In genomic region chr7:150811-151221, GRCh38 we compare ENCODE assay signal across 9 cellular contexts. TPM values are rescaled to one million over a fixed set of nuclear protein-coding genes. Genes with fewer than 3 reads are reported as not detected.
A peak's percentile ranks its signal among the peaks of the same experiment; 100 is the strongest.
DNase-seq lines count a peak whose midpoint lies in the region; ATAC-seq and TF ChIP-seq lines count a peak whose summit lies in the region.
"Had no signal": no experiment of that assay in that cellular context is flagged by ENCODE, and none has a peak within 500 bp of the region (broad histone marks: within the 10 kb centered on the region; RNA-seq: fewer than 3 reads in every experiment).

No MANE protein-coding gene starts in this region.

- H3K4me1 Mint-ChIP-seq in activated CD8-positive, alpha-beta memory T cell treated with anti-CD3 and anti-CD28 coated beads, Interleukin-2, amount 10 ng/mL, durations not matched to agents 7 days and 5 days = peaks cover 19% of the 10 kb centered on the region
- peaks cover 15% of the 10 kb centered on the region for H3K4me1 Mint-ChIP-seq in activated T-helper 2 cell treated with anti-CD3 and anti-CD28 coated beads, Interferon-gamma antibody, Interleukin-2, Interleukin-4, amounts not matched to agents 10 μg/mL and 5 μg/mL and 100 μg/mL, durations not matched to agents 14 hours and 24 hours and 36 hours (ENCODE audit: low read depth)

- peaks cover 10% of the 10 kb centered on the region for H3K36me3 Mint-ChIP-seq in activated CD8-positive, alpha-beta memory T cell treated with anti-CD3 and anti-CD28 coated beads, Interleukin-2, amount 10 ng/mL, durations not matched to agents 7 days and 5 days
- H3K36me3 Mint-ChIP-seq in activated T-helper 2 cell treated with anti-CD3 and anti-CD28 coated beads, Interferon-gamma antibody, Interleukin-2, Interleukin-4, amounts not matched to agents 10 μg/mL and 5 μg/mL and 100 μg/mL, durations not matched to agents 14 hours and 24 hours and 36 hours (ENCODE audit: low read depth) = no peaks in the 10 kb centered on the region

- H3K9me3 Mint-ChIP-seq in activated CD8-positive, alpha-beta memory T cell treated with anti-CD3 and anti-CD28 coated beads, Interleukin-2, amount 10 ng/mL, durations not matched to agents 7 days and 5 days (ENCODE audit: low read depth) = no peaks in the 10 kb centered on the region
- H3K9me3 Mint-ChIP-seq in activated T-helper 2 cell treated with anti-CD3 and anti-CD28 coated beads, Interferon-gamma antibody, Interleukin-2, Interleukin-4, amounts not matched to agents 10 μg/mL and 5 μg/mL and 100 μg/mL, durations not matched to agents 14 hours and 24 hours and 36 hours = no peaks in the 10 kb centered on the region

- H3K36me3 ChIP-seq in suprapubic skin = peaks cover 6% of the 10 kb centered on the region
- H3K36me3 ChIP-seq: uterus had no signal

- no peak overlapping the region for H3K27ac ChIP-seq in suprapubic skin

- intact Hi-C loops in activated T-helper 2 cell treated with anti-CD3 and anti-CD28 coated beads, Interferon-gamma antibody, Interleukin-2, Interleukin-4, amounts not matched to agents 10 μg/mL and 5 μg/mL and 100 μg/mL, durations not matched to agents 14 hours and 24 hours and 36 hours (cut with micrococcal nuclease) = no loop called here

- CTCF ChIA-PET in activated CD8-positive, alpha-beta memory T cell treated with anti-CD3 and anti-CD28 coated beads, Interleukin-2, amount 10 ng/mL, durations not matched to agents 7 days and 5 days (lab: Charles Lee) = no interaction called here

- no peak overlapping the region for H3K4me3 ChIP-seq in suprapubic skin

- no peaks in the 10 kb centered on the region for H3K9me3 ChIP-seq in suprapubic skin
- H3K9me3 ChIP-seq: uterus had no signal

- no peak for TF ChIP-seq EP300 in suprapubic skin (IDR thresholded peaks at IDR 0.05)

- H3K27me3 ChIP-seq in suprapubic skin = no peaks in the 10 kb centered on the region
- H3K27me3 ChIP-seq: uterus had no signal

- no peak for TF ChIP-seq CTCF in suprapubic skin (IDR thresholded peaks at IDR 0.05)
- TF ChIP-seq CTCF in GM10266 (IDR thresholded peaks at IDR 0.05; ENCODE audit: control insufficient read depth, insufficient read depth, low read depth, missing control alignments) = no peak

- WGBS in suprapubic skin = 81% methylated on average over 13 of the region's 13 CpGs

- no peak for TF ChIP-seq POLR2A in suprapubic skin (IDR thresholded peaks at IDR 0.05)

- DNase-seq in activated CD8-positive, alpha-beta memory T cell treated with anti-CD3 and anti-CD28 coated beads, Interleukin-2, amount 10 ng/mL, durations not matched to agents 7 days and 5 days = no peak
- no peak for DNase-seq in activated CD8-positive, alpha-beta memory T cell treated with anti-CD3 and anti-CD28 coated beads, Interleukin-2, amount 50 U/mL, for 48 hours
- no peak for DNase-seq in activated T-helper 2 cell treated with anti-CD3 and anti-CD28 coated beads, Interferon-gamma antibody, Interleukin-2, Interleukin-4, amounts not matched to agents 10 μg/mL and 5 μg/mL and 100 μg/mL, durations not matched to agents 14 hours and 24 hours and 36 hours (ENCODE audit: low spot score)
- DNase-seq in mucosa of gallbladder (ENCODE audit: low spot score) = peak; percentile 13
- DNase-seq in suprapubic skin (ENCODE audit: low spot score in 2 of 2) = peak; percentile 55 to 64
- no peak for DNase-seq in germinal center (ENCODE audit: low spot score)
- no peak for DNase-seq in COLO668 (lab: John Stamatoyannopoulos, UW; ENCODE audit: unreplicated experiment)
- DNase-seq in GM10266 (ENCODE audit: extremely low spot score) = no peak

- no peak for ATAC-seq in activated CD8-positive, alpha-beta memory T cell treated with anti-CD3 and anti-CD28 coated beads, Interleukin-2, amount 10 ng/mL, durations not matched to agents 7 days and 5 days

- H3K27ac Mint-ChIP-seq in activated CD8-positive, alpha-beta memory T cell treated with anti-CD3 and anti-CD28 coated beads, Interleukin-2, amount 10 ng/mL, durations not matched to agents 7 days and 5 days = peak overlapping the region; percentile 100
- H3K27ac Mint-ChIP-seq in activated T-helper 2 cell treated with anti-CD3 and anti-CD28 coated beads, Interferon-gamma antibody, Interleukin-2, Interleukin-4, amounts not matched to agents 10 μg/mL and 5 μg/mL and 100 μg/mL, durations not matched to agents 14 hours and 24 hours and 36 hours = peak overlapping the region; percentile 100

- H3K27me3 Mint-ChIP-seq in activated CD8-positive, alpha-beta memory T cell treated with anti-CD3 and anti-CD28 coated beads, Interleukin-2, amount 10 ng/mL, durations not matched to agents 7 days and 5 days = no peaks in the 10 kb centered on the region
- peaks cover 2% of the 10 kb centered on the region for H3K27me3 Mint-ChIP-seq in activated T-helper 2 cell treated with anti-CD3 and anti-CD28 coated beads, Interferon-gamma antibody, Interleukin-2, Interleukin-4, amounts not matched to agents 10 μg/mL and 5 μg/mL and 100 μg/mL, durations not matched to agents 14 hours and 24 hours and 36 hours (ENCODE audit: low read depth)

- H3K4me3 Mint-ChIP-seq in activated CD8-positive, alpha-beta memory T cell treated with anti-CD3 and anti-CD28 coated beads, Interleukin-2, amount 10 ng/mL, durations not matched to agents 7 days and 5 days = no peak overlapping the region
- peak overlapping the region; percentile 31 for H3K4me3 Mint-ChIP-seq in activated T-helper 2 cell treated with anti-CD3 and anti-CD28 coated beads, Interferon-gamma antibody, Interleukin-2, Interleukin-4, amounts not matched to agents 10 μg/mL and 5 μg/mL and 100 μg/mL, durations not matched to agents 14 hours and 24 hours and 36 hours (ENCODE audit: low read depth)

- H3K4me1 ChIP-seq in suprapubic skin = peaks cover 15% of the 10 kb centered on the region
- H3K4me1 ChIP-seq: uterus had no signal

RNA-seq across cellular contexts. Expression of gene FAM20C, which starts 41.6 kb away (rescaled TPM):
- under 1 TPM; 0.45 to 0.73 TPM for total RNA-seq in activated CD8-positive, alpha-beta memory T cell treated with anti-CD3 and anti-CD28 coated beads, Interleukin-2, amount 10 ng/mL, durations not matched to agents 7 days and 5 days
- total RNA-seq in activated T-helper 2 cell treated with anti-CD3 and anti-CD28 coated beads, Interferon-gamma antibody, Interleukin-2, Interleukin-4, amounts not matched to agents 10 μg/mL and 5 μg/mL and 100 μg/mL, durations not matched to agents 14 hours and 24 hours and 36 hours = 0.74 and 1.3 TPM in 2 replicates
- total RNA-seq in mucosa of gallbladder = 99.2 TPM
- total RNA-seq in suprapubic skin = 10 to 100 TPM; 15.8 to 20.4 (median 18.7) TPM

Comparison
In these comparisons a context has a peak if more than half of its experiments do, and no peak if none do; other contexts are left out.
1. DNase-seq: peak in mucosa of gallbladder (single experiment) and suprapubic skin (2 of 2); none in activated CD8-positive, alpha-beta memory T cell treated with anti-CD3 and anti-CD28 coated beads, Interleukin-2, amount 10 ng/mL, durations not matched to agents 7 days and 5 days (single experiment), activated CD8-positive, alpha-beta memory T cell treated with anti-CD3 and anti-CD28 coated beads, Interleukin-2, amount 50 U/mL, for 48 hours (single experiment), activated T-helper 2 cell treated with anti-CD3 and anti-CD28 coated beads, Interferon-gamma antibody, Interleukin-2, Interleukin-4, amounts not matched to agents 10 μg/mL and 5 μg/mL and 100 μg/mL, durations not matched to agents 14 hours and 24 hours and 36 hours (single experiment), germinal center (single experiment), COLO668 (single experiment) and GM10266 (single experiment).